ENCODE assay signal across 8 cellular contexts in the genomic region with DNA sequence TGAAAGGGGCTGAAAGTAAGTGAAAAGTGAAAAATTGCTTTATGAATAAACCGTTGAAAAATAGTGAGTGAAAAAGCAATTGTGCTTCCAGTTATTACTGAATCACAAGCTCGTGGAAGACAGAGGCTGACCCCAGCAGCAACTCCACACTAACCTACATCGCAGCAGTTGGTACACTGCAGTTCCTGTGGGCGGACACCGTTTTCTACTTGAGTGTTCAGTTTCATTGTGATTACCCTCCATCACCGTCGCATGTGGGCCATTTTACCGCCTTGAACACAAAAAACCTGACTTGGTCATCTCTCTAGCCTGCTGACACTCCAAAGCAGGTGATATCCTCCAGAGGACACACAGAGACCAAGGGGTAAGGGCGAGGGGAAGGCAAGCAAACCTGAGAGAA. TPM values are rescaled to one million over a fixed set of nuclear protein-coding genes. Genes with fewer than 3 reads are reported as not detected.
DNase-seq lines count a peak whose midpoint lies in the region; ATAC-seq and TF ChIP-seq lines count a peak whose summit lies in the region.

No MANE protein-coding gene starts in this region.

- TF ChIP-seq CTCF in psoas muscle (IDR thresholded peaks at IDR 0.05), result no peak
- TF ChIP-seq CTCF in SK-N-SH (IDR thresholded peaks at IDR 0.05), result no peak

- H3K4me2 ChIP-seq in SK-N-SH, result no peak overlapping the region

- H3K4me3 ChIP-seq in psoas muscle (no peak overlapping the region), SK-N-SH (ENCODE audit: low read depth in 2 of 2, low read length in 1 of 2) (no peak overlapping the region)

- H3K36me3 ChIP-seq in psoas muscle (ENCODE audit: insufficient read depth in 1 of 2, low read depth in 1 of 2) (no peaks in the 10 kb centered on the region), SK-N-SH (replicated peaks in 1 of 2; ENCODE audit: control insufficient read depth in 1 of 2, insufficient read depth in 2 of 2, low read length in 1 of 2) (no peaks in the 10 kb centered on the region)

- H4K20me1 ChIP-seq in SK-N-SH (ENCODE audit: insufficient read depth), result no peaks in the 10 kb centered on the region

- peak overlapping the region; percentile 35 for H3K4me3 Mint-ChIP-seq in T-helper 1 cell treated with Interleukin-12 subunit alpha and Interleukin-12 subunit beta and Interleukin-4 antibody, amounts not matched to agents 30 μg/mL and 1 μg/mL, for 36 hours
- peak overlapping the region; percentile 76 for H3K4me3 Mint-ChIP-seq in natural killer cell treated with Interleukin-12 subunit alpha and Interleukin-12 subunit beta and Interleukin-15 and Interleukin-18, amount 100 ng/mL, for 72 hours

- H3K27ac Mint-ChIP-seq in T-helper 1 cell treated with Interleukin-12 subunit alpha and Interleukin-12 subunit beta and Interleukin-4 antibody, amounts not matched to agents 30 μg/mL and 1 μg/mL, for 36 hours, result peak overlapping the region; percentile 53
- peak overlapping the region; percentile 96 to 100 for H3K27ac Mint-ChIP-seq in natural killer cell treated with Interleukin-12 subunit alpha and Interleukin-12 subunit beta and Interleukin-15 and Interleukin-18, amount 100 ng/mL, for 72 hours

- peak; percentile 65 for ATAC-seq in GM18861 (IDR thresholded peaks at IDR 0.05; ENCODE audit: unreplicated experiment)
- ATAC-seq in HG02610 (IDR thresholded peaks at IDR 0.05; ENCODE audit: unreplicated experiment), result peak; percentile 94
- peak; percentile 89 for ATAC-seq in natural killer cell treated with Interleukin-12 subunit alpha and Interleukin-12 subunit beta and Interleukin-15 and Interleukin-18, amount 100 ng/mL, for 72 hours
- ATAC-seq in psoas muscle, result no peak

- no peaks in the 10 kb centered on the region for H3K27me3 Mint-ChIP-seq in T-helper 1 cell treated with Interleukin-12 subunit alpha and Interleukin-12 subunit beta and Interleukin-4 antibody, amounts not matched to agents 30 μg/mL and 1 μg/mL, for 36 hours (ENCODE audit: low read depth)
- no peaks in the 10 kb centered on the region for H3K27me3 Mint-ChIP-seq in natural killer cell treated with Interleukin-12 subunit alpha and Interleukin-12 subunit beta and Interleukin-15 and Interleukin-18, amount 100 ng/mL, for 72 hours

- peak; percentile 86 for DNase-seq in natural killer cell treated with Interleukin-12 subunit alpha and Interleukin-12 subunit beta and Interleukin-15 and Interleukin-18, amount 100 ng/mL, for 72 hours (ENCODE audit: low spot score)
- DNase-seq in psoas muscle, result no peak
- DNase-seq in SK-N-SH, result no peak
- no peak for DNase-seq in GOT3 (lab: John Stamatoyannopoulos, UW)
- no peak for DNase-seq in hippocampal formation (lab: John Stamatoyannopoulos, UW)

- CTCF ChIA-PET in SK-N-SH (lab: Yijun Ruan, JAX), result interaction anchor here (0.7 to 1.0 kb wide), 2 partner anchors 32 to 109 kb away, joined by 3 read pairs; no protein-coding TSS in a partner anchor

- H3K9me3 ChIP-seq in psoas muscle, result no peaks in the 10 kb centered on the region
- H3K9me3 ChIP-seq in SK-N-SH, result no peaks in the 10 kb centered on the region

- peaks cover 17% of the 10 kb centered on the region for H3K36me3 Mint-ChIP-seq in T-helper 1 cell treated with Interleukin-12 subunit alpha and Interleukin-12 subunit beta and Interleukin-4 antibody, amounts not matched to agents 30 μg/mL and 1 μg/mL, for 36 hours (ENCODE audit: low read depth)
- peaks cover 13% of the 10 kb centered on the region for H3K36me3 Mint-ChIP-seq in natural killer cell treated with Interleukin-12 subunit alpha and Interleukin-12 subunit beta and Interleukin-15 and Interleukin-18, amount 100 ng/mL, for 72 hours

- H3K9me2 ChIP-seq in SK-N-SH, result no peaks in the 10 kb centered on the region

- no peaks in the 10 kb centered on the region for H3K9me3 Mint-ChIP-seq in T-helper 1 cell treated with Interleukin-12 subunit alpha and Interleukin-12 subunit beta and Interleukin-4 antibody, amounts not matched to agents 30 μg/mL and 1 μg/mL, for 36 hours
- no peaks in the 10 kb centered on the region for H3K9me3 Mint-ChIP-seq in natural killer cell treated with Interleukin-12 subunit alpha and Interleukin-12 subunit beta and Interleukin-15 and Interleukin-18, amount 100 ng/mL, for 72 hours

- H3K4me1 Mint-ChIP-seq in T-helper 1 cell treated with Interleukin-12 subunit alpha and Interleukin-12 subunit beta and Interleukin-4 antibody, amounts not matched to agents 30 μg/mL and 1 μg/mL, for 36 hours (ENCODE audit: low read depth), result peaks cover 74% of the 10 kb centered on the region
- peaks cover 78 to 85% of the 10 kb centered on the region in 2 donors for H3K4me1 Mint-ChIP-seq in natural killer cell treated with Interleukin-12 subunit alpha and Interleukin-12 subunit beta and Interleukin-15 and Interleukin-18, amount 100 ng/mL, for 72 hours (ENCODE audit: low read depth in 2 of 2)

- no peak for TF ChIP-seq RAD21 in SK-N-SH (IDR thresholded peaks at IDR 0.05; ENCODE audit: low read length)

- H3K9ac ChIP-seq in SK-N-SH, result no peak overlapping the region

- 89 to 93% (median 90%) methylated on average over 9 of the region's 9 CpGs for WGBS in psoas muscle, 3 donors
- whole genome bisulfite sequencing in SK-N-SH (ENCODE audit: low lambda C conversion rate), result 96% methylated on average over 9 of the region's 9 CpGs

- POLR2A ChIA-PET in SK-N-SH (lab: Yijun Ruan, JAX), result no interaction called here

- no peak for TF ChIP-seq EP300 in SK-N-SH (IDR thresholded peaks at IDR 0.05; ENCODE audit: borderline replicate concordance in 1 of 2, low read depth in 1 of 2, low read length in 1 of 2)

- no peaks in the 10 kb centered on the region for H3K27me3 ChIP-seq in psoas muscle (ENCODE audit: insufficient read depth in 3 of 3, low read length in 2 of 3)
- no peaks in the 10 kb centered on the region for H3K27me3 ChIP-seq in SK-N-SH (ENCODE audit: insufficient read depth)

- no peak overlapping the region for H2AFZ ChIP-seq in SK-N-SH (ENCODE audit: low read depth)

- no peaks in the 10 kb centered on the region for H3F3A ChIP-seq in SK-N-SH (replicated peaks; ENCODE audit: insufficient read depth)

- H3K27ac ChIP-seq in psoas muscle (no peak overlapping the region), SK-N-SH (ENCODE audit: low read depth in 2 of 2, low read length in 1 of 2) (no peak overlapping the region)

- intact Hi-C loops in psoas muscle (cut with DNase I), result no loop called here

- no peaks in the 10 kb centered on the region for H3K79me2 ChIP-seq in SK-N-SH (ENCODE audit: insufficient read depth)

- H3K4me1 ChIP-seq in psoas muscle, result no peaks in the 10 kb centered on the region
- H3K4me1 ChIP-seq in SK-N-SH (ENCODE audit: control insufficient read depth in 1 of 2, insufficient read depth in 2 of 2, low read depth in 1 of 2, low read length in 1 of 2), result peaks cover 0 to 19% of the 10 kb centered on the region in 2 experiments; a peak in 2 of 4 replicates

TF ChIP-seq in SK-N-SH, 30 proteins besides CTCF, POLR2A, EP300 and RAD21 (continues in another document):
- TF ChIP-seq, protein P1, sequence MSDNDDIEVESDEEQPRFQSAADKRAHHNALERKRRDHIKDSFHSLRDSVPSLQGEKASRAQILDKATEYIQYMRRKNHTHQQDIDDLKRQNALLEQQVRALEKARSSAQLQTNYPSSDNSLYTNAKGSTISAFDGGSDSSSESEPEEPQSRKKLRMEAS (IDR thresholded peaks at IDR 0.05; ENCODE audit: low read depth), result no peak
- no peak for TF ChIP-seq YY1 (IDR thresholded peaks at IDR 0.05; ENCODE audit: low read depth)
- TF ChIP-seq, protein P2, sequence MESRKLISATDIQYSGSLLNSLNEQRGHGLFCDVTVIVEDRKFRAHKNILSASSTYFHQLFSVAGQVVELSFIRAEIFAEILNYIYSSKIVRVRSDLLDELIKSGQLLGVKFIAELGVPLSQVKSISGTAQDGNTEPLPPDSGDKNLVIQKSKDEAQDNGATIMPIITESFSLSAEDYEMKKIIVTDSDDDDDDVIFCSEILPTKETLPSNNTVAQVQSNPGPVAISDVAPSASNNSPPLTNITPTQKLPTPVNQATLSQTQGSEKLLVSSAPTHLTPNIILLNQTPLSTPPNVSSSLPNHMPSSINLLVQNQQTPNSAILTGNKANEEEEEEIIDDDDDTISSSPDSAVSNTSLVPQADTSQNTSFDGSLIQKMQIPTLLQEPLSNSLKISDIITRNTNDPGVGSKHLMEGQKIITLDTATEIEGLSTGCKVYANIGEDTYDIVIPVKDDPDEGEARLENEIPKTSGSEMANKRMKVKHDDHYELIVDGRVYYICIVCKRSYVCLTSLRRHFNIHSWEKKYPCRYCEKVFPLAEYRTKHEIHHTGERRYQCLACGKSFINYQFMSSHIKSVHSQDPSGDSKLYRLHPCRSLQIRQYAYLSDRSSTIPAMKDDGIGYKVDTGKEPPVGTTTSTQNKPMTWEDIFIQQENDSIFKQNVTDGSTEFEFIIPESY (IDR thresholded peaks at IDR 0.05; ENCODE audit: borderline replicate concordance, low read depth), result no peak
- TF ChIP-seq POLR2AphosphoS5 (IDR thresholded peaks at IDR 0.05; ENCODE audit: low read depth, low read length), result no peak
- TF ChIP-seq NFIC (IDR thresholded peaks at IDR 0.05; ENCODE audit: borderline replicate concordance), result no peak
- TF ChIP-seq TAF1 (IDR thresholded peaks at IDR 0.05; ENCODE audit: borderline replicate concordance, low read depth, low read length), result no peak
- TF ChIP-seq GABPA (IDR thresholded peaks at IDR 0.05; ENCODE audit: low read depth), result no peak
- TF ChIP-seq RFX5 (IDR thresholded peaks at IDR 0.05; ENCODE audit: low read length), result no peak
- TF ChIP-seq MEF2A (IDR thresholded peaks at IDR 0.05; ENCODE audit: borderline replicate concordance, low read depth), result no peak
- TF ChIP-seq, protein P3, sequence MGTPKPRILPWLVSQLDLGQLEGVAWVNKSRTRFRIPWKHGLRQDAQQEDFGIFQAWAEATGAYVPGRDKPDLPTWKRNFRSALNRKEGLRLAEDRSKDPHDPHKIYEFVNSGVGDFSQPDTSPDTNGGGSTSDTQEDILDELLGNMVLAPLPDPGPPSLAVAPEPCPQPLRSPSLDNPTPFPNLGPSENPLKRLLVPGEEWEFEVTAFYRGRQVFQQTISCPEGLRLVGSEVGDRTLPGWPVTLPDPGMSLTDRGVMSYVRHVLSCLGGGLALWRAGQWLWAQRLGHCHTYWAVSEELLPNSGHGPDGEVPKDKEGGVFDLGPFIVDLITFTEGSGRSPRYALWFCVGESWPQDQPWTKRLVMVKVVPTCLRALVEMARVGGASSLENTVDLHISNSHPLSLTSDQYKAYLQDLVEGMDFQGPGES (IDR thresholded peaks at IDR 0.05; ENCODE audit: low read depth, low read length), result no peak
- no peak for TF ChIP-seq SIN3A (IDR thresholded peaks at IDR 0.05; ENCODE audit: borderline replicate concordance, low read depth, low read length)

RNA-seq across cellular contexts. Expression of a gene that starts 28.4 kb away (rescaled TPM):
- total RNA-seq in natural killer cell treated with Interleukin-12 subunit alpha and Interleukin-12 subunit beta and Interleukin-15 and Interleukin-18, amount 100 ng/mL, for 72 hours, result 100 to 1,000 TPM; 174 to 192 TPM
- total RNA-seq in psoas muscle, result 1 to 10 TPM; 1.3 to 2.0 (median 1.7) TPM
- under 1 TPM; 0.33 to 0.72 (median 0.36) TPM for polyA plus RNA-seq in psoas muscle
- 2.3 and 4.0 TPM in 2 replicates for polyA plus RNA-seq in SK-N-SH (2012; rRNA removed)
- 2.6 and 3.0 TPM in 2 replicates for polyA plus RNA-seq in SK-N-SH (2012; cell fraction: cytosol; rRNA removed)
- 6.7 and 8.0 TPM in 2 replicates for polyA plus RNA-seq in SK-N-SH (2012; cell fraction: nucleus; rRNA removed)

Comparison
In these comparisons a context has a peak if more than half of its experiments do, and no peak if none do; other contexts are left out.
1. ATAC-seq: peak in GM18861 (single experiment), HG02610 (single experiment) and natural killer cell treated with Interleukin-12 subunit alpha and Interleukin-12 subunit beta and Interleukin-15 and Interleukin-18, amount 100 ng/mL, for 72 hours (2 of 2); none in psoas muscle (0 of 4).
2. RNA of a gene that starts 28.4 kb away (total RNA-seq): 174 to 192 TPM in natural killer cell treated with Interleukin-12 subunit alpha and Interleukin-12 subunit beta and Interleukin-15 and Interleukin-18, amount 100 ng/mL, for 72 hours; 1.3 to 2.0 TPM in psoas muscle; every median in the first group is over 10 times any median in the second.